8 cellular contexts compared by ENCODE assay signal in the genomic region with DNA sequence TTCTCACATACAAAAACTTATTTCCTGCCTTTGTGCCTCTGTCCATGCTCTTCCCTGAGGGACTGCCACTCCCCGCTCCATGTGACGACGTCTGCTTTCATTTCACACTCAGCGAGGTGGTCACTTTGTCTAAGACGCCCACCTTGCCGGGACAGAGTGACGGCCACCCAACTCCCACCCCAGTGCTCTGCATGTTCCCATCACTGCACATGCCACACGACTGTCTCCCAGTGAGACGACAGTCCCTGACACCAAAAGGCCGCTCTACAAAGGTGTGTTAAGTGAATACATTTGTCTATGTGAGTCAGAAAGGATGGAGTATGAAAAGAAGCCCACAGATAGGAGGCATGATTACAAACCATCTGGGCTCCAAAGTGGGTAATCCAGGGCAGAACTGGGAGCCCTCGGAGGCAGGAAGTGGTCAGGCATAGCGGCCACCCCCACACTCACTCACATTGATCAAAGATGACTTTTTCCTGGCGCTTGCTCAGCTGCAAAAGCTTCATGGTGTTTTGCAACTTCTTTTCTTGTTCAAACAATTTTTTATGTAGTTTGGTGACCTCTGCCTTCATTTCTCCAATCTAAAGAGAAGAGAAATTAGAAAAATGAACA.
DNase-seq lines count a peak whose midpoint lies in the region; ATAC-seq and TF ChIP-seq lines count a peak whose summit lies in the region.

No MANE protein-coding gene starts in this region.

- H3K9me3 ChIP-seq in RWPE2 (ENCODE audit: severe bottlenecking) (no peaks in the 10 kb centered on the region), sigmoid colon (no peaks in the 10 kb centered on the region)

- ATAC-seq in RWPE2 (ENCODE audit: low read depth) (peak; percentile 95), HG02938 (IDR thresholded peaks at IDR 0.05; ENCODE audit: unreplicated experiment) (no peak)

- intact Hi-C loops in sigmoid colon (cut with DNase I), result no loop called here

- TF ChIP-seq CTCF in RWPE2 (IDR thresholded peaks at IDR 0.05; ENCODE audit: poor library complexity, severe bottlenecking), result peak; percentile 25
- TF ChIP-seq CTCF in sigmoid colon (IDR thresholded peaks at IDR 0.05), result no peak

- no peaks in the 10 kb centered on the region for H3K27me3 ChIP-seq in RWPE2 (ENCODE audit: insufficient read depth, poor library complexity, severe bottlenecking)
- no peaks in the 10 kb centered on the region for H3K27me3 ChIP-seq in sigmoid colon

- DNase-seq in GF-D8 (lab: John Stamatoyannopoulos, UW) (peak; percentile 54), RWPE2 (ENCODE audit: low spot score) (peak; percentile 73), sigmoid colon (peak; percentile 36), NCI-H1417 (lab: John Stamatoyannopoulos, UW) (no peak), iPS-NIHi11 (ENCODE audit: low spot score) (no peak), NCI-H1048 (lab: John Stamatoyannopoulos, UW) (no peak)

- no peak overlapping the region for H3K4me3 ChIP-seq in RWPE2 (ENCODE audit: severe bottlenecking)
- H3K4me3 ChIP-seq in sigmoid colon, result no peak overlapping the region

- H3K4me1 ChIP-seq in RWPE2 (ENCODE audit: insufficient read depth, poor library complexity, severe bottlenecking), result peaks cover 14% of the 10 kb centered on the region
- no peaks in the 10 kb centered on the region for H3K4me1 ChIP-seq in sigmoid colon

- WGBS in sigmoid colon, 2 donors, result 79 to 91% methylated on average over 13 of the region's 13 CpGs

- no peak for TF ChIP-seq POLR2A in sigmoid colon (IDR thresholded peaks at IDR 0.05)

- H3K27ac ChIP-seq in RWPE2 (ENCODE audit: poor library complexity, severe bottlenecking) (peak overlapping the region; percentile 67), cingulate gyrus (ENCODE audit: low read depth, low read length) (peak overlapping the region; percentile 49), sigmoid colon (no peak overlapping the region)

- no peak for TF ChIP-seq EP300 in sigmoid colon (IDR thresholded peaks at IDR 0.05)

- H3K36me3 ChIP-seq in RWPE2 (ENCODE audit: low read depth) (peaks cover 46% of the 10 kb centered on the region), sigmoid colon (peaks cover 23 to 96% (median 42%) of the 10 kb centered on the region in 4 donors)

Comparison
In these comparisons a context has a peak if more than half of its experiments do, and no peak if none do; other contexts are left out.
1. DNase-seq: peak in GF-D8 (single experiment), RWPE2 (single experiment) and sigmoid colon (single experiment); none in NCI-H1417 (0 of 3), iPS-NIHi11 (single experiment) and NCI-H1048 (single experiment).
2. H3K27ac ChIP-seq: peak in RWPE2 (single experiment) and cingulate gyrus (single experiment); none in sigmoid colon (0 of 4).